Comparison of ENCODE assay signal across 2 cellular contexts in genomic region chr10:50318129-50318528, GRCh38.
TF ChIP-seq lines count a peak whose summit lies in the region.

No MANE protein-coding gene starts in this region.

TF ChIP-seq in K562, 482 proteins besides CTCF, POLR2A, EP300 and RAD21:
- TF ChIP-seq ADNP (tag; IDR thresholded peaks at IDR 0.05): peak; percentile 91
- TF ChIP-seq HDAC1 (IDR thresholded peaks at IDR 0.05): 0 out of 4 replicates have a peak, but pooled peaks of 1 of the 2 experiments have one; percentile 37
- TF ChIP-seq HDAC2 (IDR thresholded peaks at IDR 0.05): peak; percentile 68
- TF ChIP-seq RBM25 (IDR thresholded peaks at IDR 0.05; ENCODE audit: low read depth, low read length, severe bottlenecking): peak; percentile 96
- TF ChIP-seq TCF3 (CRISPR knock-in tag; IDR thresholded peaks at IDR 0.05): no peak
- peak; percentile 98 for TF ChIP-seq BCOR (IDR thresholded peaks at IDR 0.05)
- 0 out of 2 replicates have a peak, but pooled peaks have one; percentile 45 for TF ChIP-seq HDGF (IDR thresholded peaks at IDR 0.05)
- no peak for TF ChIP-seq SP1 (CRISPR knock-in tag; IDR thresholded peaks at IDR 0.05)
- TF ChIP-seq RCOR1 (IDR thresholded peaks at IDR 0.05; ENCODE audit: borderline replicate concordance in 1 of 2, low read depth in 2 of 2, low read length in 2 of 2): peak in 1 of 2 experiments; percentile 52; a peak in 1 of 4 replicates
- TF ChIP-seq, protein P1, sequence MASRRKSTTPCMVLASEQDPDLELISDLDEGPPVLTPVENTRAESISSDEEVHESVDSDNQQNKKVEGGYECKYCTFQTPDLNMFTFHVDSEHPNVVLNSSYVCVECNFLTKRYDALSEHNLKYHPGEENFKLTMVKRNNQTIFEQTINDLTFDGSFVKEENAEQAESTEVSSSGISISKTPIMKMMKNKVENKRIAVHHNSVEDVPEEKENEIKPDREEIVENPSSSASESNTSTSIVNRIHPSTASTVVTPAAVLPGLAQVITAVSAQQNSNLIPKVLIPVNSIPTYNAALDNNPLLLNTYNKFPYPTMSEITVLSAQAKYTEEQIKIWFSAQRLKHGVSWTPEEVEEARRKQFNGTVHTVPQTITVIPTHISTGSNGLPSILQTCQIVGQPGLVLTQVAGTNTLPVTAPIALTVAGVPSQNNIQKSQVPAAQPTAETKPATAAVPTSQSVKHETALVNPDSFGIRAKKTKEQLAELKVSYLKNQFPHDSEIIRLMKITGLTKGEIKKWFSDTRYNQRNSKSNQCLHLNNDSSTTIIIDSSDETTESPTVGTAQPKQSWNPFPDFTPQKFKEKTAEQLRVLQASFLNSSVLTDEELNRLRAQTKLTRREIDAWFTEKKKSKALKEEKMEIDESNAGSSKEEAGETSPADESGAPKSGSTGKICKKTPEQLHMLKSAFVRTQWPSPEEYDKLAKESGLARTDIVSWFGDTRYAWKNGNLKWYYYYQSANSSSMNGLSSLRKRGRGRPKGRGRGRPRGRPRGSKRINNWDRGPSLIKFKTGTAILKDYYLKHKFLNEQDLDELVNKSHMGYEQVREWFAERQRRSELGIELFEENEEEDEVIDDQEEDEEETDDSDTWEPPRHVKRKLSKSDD (conservative IDR thresholded peaks at IDR 0.05; ENCODE audit: low read length): no peak
- 0 out of 2 replicates have a peak, but pooled peaks have one; percentile 7 for TF ChIP-seq XRCC3 (IDR thresholded peaks at IDR 0.05)
- TF ChIP-seq POLR2G (IDR thresholded peaks at IDR 0.05; ENCODE audit: low read depth, low read length): no peak
- TF ChIP-seq ESRRA (IDR thresholded peaks at IDR 0.05; ENCODE audit: borderline replicate concordance, low read depth): 0 out of 2 replicates have a peak, but pooled peaks have one; percentile 19
- peak in 1 of 2 experiments; percentile 36; a peak in 1 of 3 replicates for TF ChIP-seq CBX3 (IDR thresholded peaks at IDR 0.05; ENCODE audit: borderline replicate concordance in 1 of 2, low read length in 2 of 2)
- TF ChIP-seq PATZ1 (CRISPR knock-in tag; IDR thresholded peaks at IDR 0.05; ENCODE audit: borderline replicate concordance): no peak
- TF ChIP-seq SMARCA5 (IDR thresholded peaks at IDR 0.05): peak; percentile 55; the same call in 1 of the 2 replicates
- no peak for TF ChIP-seq MYC (IDR thresholded peaks at IDR 0.05; ENCODE audit: low read depth, low read length)
- TF ChIP-seq MYC (CRISPR knock-in tag; IDR thresholded peaks at IDR 0.05; ENCODE audit: borderline replicate concordance, low read depth): no peak
- TF ChIP-seq KDM1A (IDR thresholded peaks at IDR 0.05): peak; percentile 82 to 91
- no peak for TF ChIP-seq ATF3 (IDR thresholded peaks at IDR 0.05)
- 0 out of 2 replicates have a peak, but pooled peaks have one; percentile 25 for TF ChIP-seq ATF3 (CRISPR knock-in tag; conservative IDR thresholded peaks at IDR 0.05)

TF ChIP-seq in H1, 55 proteins besides CTCF, POLR2A, EP300 and RAD21:
- TF ChIP-seq FOSL1 (IDR thresholded peaks at IDR 0.05; ENCODE audit: insufficient read depth, low read depth, low read length) (no peak), KDM1A (IDR thresholded peaks at IDR 0.05; ENCODE audit: borderline replicate concordance, low read length) (peak; percentile 53; the same call in 1 of the 2 replicates)
